In the genomic region with DNA sequence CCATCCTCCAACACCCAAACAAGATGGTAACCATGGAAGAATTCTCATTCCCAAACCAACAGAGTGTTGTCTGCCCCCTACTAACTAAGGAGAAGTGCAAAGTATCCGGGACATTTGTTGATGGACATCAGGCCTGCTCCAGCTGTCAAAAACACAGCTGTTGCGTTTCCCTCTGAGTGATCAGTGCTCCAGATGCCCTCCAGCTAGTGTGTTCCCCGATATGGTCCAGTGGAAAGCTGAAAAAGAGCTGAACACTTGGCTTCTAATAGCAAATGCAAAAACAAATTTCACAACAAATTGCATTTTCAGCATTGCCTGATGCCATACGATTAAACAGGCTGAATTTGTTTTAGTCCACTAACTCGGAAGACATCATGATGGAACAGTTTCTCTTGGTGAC, we compare ENCODE assay signal across 18 cellular contexts.
"Had no signal": no experiment of that assay in that cellular context is flagged by ENCODE, and none has a peak within 500 bp of the region (broad histone marks: within the 10 kb centered on the region; RNA-seq: fewer than 3 reads in every experiment).

No MANE protein-coding gene starts in this region.

- H3K9me3 Mint-ChIP-seq: activated naive CD8-positive, alpha-beta T cell treated with anti-CD3 and anti-CD28 coated beads, Interleukin-2, amount 10 ng/mL, durations not matched to agents 7 days and 5 days; dendritic cell treated with granulocyte-macrophage colony-stimulating factor and Interleukin-4, amounts not matched to agents 40 ng/mL and 50 ng/mL, for 4 days; memory B cell; naive B cell; stimulated activated naive B cell treated with anti-CD40 and anti-IgM and Interleukin-4, amounts not matched to agents 10 μg/mL and 1 μg/mL and 100 μg/mL, for 72 hours had no signal

- H3K9me3 ChIP-seq: gastroesophageal sphincter, pancreas, upper lobe of right lung had no signal

- H3K27ac ChIP-seq: cardiac muscle cell, gastroesophageal sphincter, pancreas, spleen, upper lobe of right lung had no signal

- H3K4me3 ChIP-seq: cardiac muscle cell, gastroesophageal sphincter, pancreas, spleen, upper lobe of right lung had no signal

- H3K36me3 ChIP-seq: cardiac muscle cell, gastroesophageal sphincter, pancreas, spleen, upper lobe of right lung had no signal

- H3K4me1 Mint-ChIP-seq: activated CD4-positive, alpha-beta memory T cell treated with anti-CD3 and anti-CD28 coated beads, Interleukin-2, amount 10 ng/mL, durations not matched to agents 7 days and 5 days; activated CD8-positive, alpha-beta memory T cell treated with anti-CD3 and anti-CD28 coated beads, Interleukin-2, amount 10 ng/mL, durations not matched to agents 7 days and 5 days; activated naive CD8-positive, alpha-beta T cell treated with anti-CD3 and anti-CD28 coated beads, Interleukin-2, amount 10 ng/mL, durations not matched to agents 7 days and 5 days; memory B cell; naive B cell; stimulated activated naive B cell treated with anti-CD40 and anti-IgM and Interleukin-4, amounts not matched to agents 10 μg/mL and 1 μg/mL and 100 μg/mL, for 72 hours had no signal

- H3K27me3 Mint-ChIP-seq: activated CD4-positive, alpha-beta memory T cell treated with anti-CD3 and anti-CD28 coated beads, Interleukin-2, amount 10 ng/mL, durations not matched to agents 7 days and 5 days; activated CD8-positive, alpha-beta memory T cell treated with anti-CD3 and anti-CD28 coated beads, Interleukin-2, amount 10 ng/mL, durations not matched to agents 7 days and 5 days; activated naive CD8-positive, alpha-beta T cell treated with anti-CD3 and anti-CD28 coated beads, Interleukin-2, amount 10 ng/mL, durations not matched to agents 7 days and 5 days; dendritic cell treated with granulocyte-macrophage colony-stimulating factor and Interleukin-4, amounts not matched to agents 40 ng/mL and 50 ng/mL, for 4 days; memory B cell; naive B cell; stimulated activated naive B cell treated with anti-CD40 and anti-IgM and Interleukin-4, amounts not matched to agents 10 μg/mL and 1 μg/mL and 100 μg/mL, for 72 hours had no signal

- H3K27me3 ChIP-seq: cardiac muscle cell, gastroesophageal sphincter, pancreas, spleen, upper lobe of right lung had no signal

- H3K4me3 Mint-ChIP-seq: activated CD4-positive, alpha-beta memory T cell treated with anti-CD3 and anti-CD28 coated beads, Interleukin-2, amount 10 ng/mL, durations not matched to agents 7 days and 5 days; activated CD8-positive, alpha-beta memory T cell treated with anti-CD3 and anti-CD28 coated beads, Interleukin-2, amount 10 ng/mL, durations not matched to agents 7 days and 5 days; activated naive CD8-positive, alpha-beta T cell treated with anti-CD3 and anti-CD28 coated beads, Interleukin-2, amount 10 ng/mL, durations not matched to agents 7 days and 5 days; dendritic cell treated with granulocyte-macrophage colony-stimulating factor and Interleukin-4, amounts not matched to agents 40 ng/mL and 50 ng/mL, for 4 days; memory B cell; naive B cell; stimulated activated naive B cell treated with anti-CD40 and anti-IgM and Interleukin-4, amounts not matched to agents 10 μg/mL and 1 μg/mL and 100 μg/mL, for 72 hours had no signal

- H3K36me3 Mint-ChIP-seq: activated CD8-positive, alpha-beta memory T cell treated with anti-CD3 and anti-CD28 coated beads, Interleukin-2, amount 10 ng/mL, durations not matched to agents 7 days and 5 days; activated naive CD8-positive, alpha-beta T cell treated with anti-CD3 and anti-CD28 coated beads, Interleukin-2, amount 10 ng/mL, durations not matched to agents 7 days and 5 days; memory B cell; naive B cell; stimulated activated naive B cell treated with anti-CD40 and anti-IgM and Interleukin-4, amounts not matched to agents 10 μg/mL and 1 μg/mL and 100 μg/mL, for 72 hours had no signal

- H3K27ac Mint-ChIP-seq: activated CD4-positive, alpha-beta memory T cell treated with anti-CD3 and anti-CD28 coated beads, Interleukin-2, amount 10 ng/mL, durations not matched to agents 7 days and 5 days; activated CD8-positive, alpha-beta memory T cell treated with anti-CD3 and anti-CD28 coated beads, Interleukin-2, amount 10 ng/mL, durations not matched to agents 7 days and 5 days; activated naive CD8-positive, alpha-beta T cell treated with anti-CD3 and anti-CD28 coated beads, Interleukin-2, amount 10 ng/mL, durations not matched to agents 7 days and 5 days; dendritic cell treated with granulocyte-macrophage colony-stimulating factor and Interleukin-4, amounts not matched to agents 40 ng/mL and 50 ng/mL, for 4 days; memory B cell; naive B cell; stimulated activated naive B cell treated with anti-CD40 and anti-IgM and Interleukin-4, amounts not matched to agents 10 μg/mL and 1 μg/mL and 100 μg/mL, for 72 hours had no signal

- DNase-seq: activated CD4-positive, alpha-beta memory T cell treated with anti-CD3 and anti-CD28 coated beads, Interleukin-2, amount 10 ng/mL, durations not matched to agents 7 days and 5 days; activated CD4-positive, alpha-beta T cell treated with anti-CD3 and anti-CD28 coated beads for 48 hours; activated CD4-positive, CD25-positive, alpha-beta regulatory T cell; activated CD8-positive, alpha-beta memory T cell treated with anti-CD3 and anti-CD28 coated beads, Interleukin-2, amount 10 ng/mL, durations not matched to agents 7 days and 5 days; activated naive CD4-positive, alpha-beta T cell; activated naive CD8-positive, alpha-beta T cell treated with anti-CD3 and anti-CD28 coated beads, Interleukin-2, amount 10 ng/mL, durations not matched to agents 7 days and 5 days; amygdala; effector CD8-positive, alpha-beta T cell; naive B cell; pancreas; spleen; stimulated activated naive B cell treated with anti-CD40 and anti-IgM and Interleukin-4, amounts not matched to agents 10 μg/mL and 1 μg/mL and 100 μg/mL, for 72 hours; T-helper 9 cell; upper lobe of right lung had no signal

- H3K4me1 ChIP-seq: gastroesophageal sphincter, pancreas, spleen, upper lobe of right lung had no signal
